ENCODE assay signal across 1 cellular context in the genomic region with DNA sequence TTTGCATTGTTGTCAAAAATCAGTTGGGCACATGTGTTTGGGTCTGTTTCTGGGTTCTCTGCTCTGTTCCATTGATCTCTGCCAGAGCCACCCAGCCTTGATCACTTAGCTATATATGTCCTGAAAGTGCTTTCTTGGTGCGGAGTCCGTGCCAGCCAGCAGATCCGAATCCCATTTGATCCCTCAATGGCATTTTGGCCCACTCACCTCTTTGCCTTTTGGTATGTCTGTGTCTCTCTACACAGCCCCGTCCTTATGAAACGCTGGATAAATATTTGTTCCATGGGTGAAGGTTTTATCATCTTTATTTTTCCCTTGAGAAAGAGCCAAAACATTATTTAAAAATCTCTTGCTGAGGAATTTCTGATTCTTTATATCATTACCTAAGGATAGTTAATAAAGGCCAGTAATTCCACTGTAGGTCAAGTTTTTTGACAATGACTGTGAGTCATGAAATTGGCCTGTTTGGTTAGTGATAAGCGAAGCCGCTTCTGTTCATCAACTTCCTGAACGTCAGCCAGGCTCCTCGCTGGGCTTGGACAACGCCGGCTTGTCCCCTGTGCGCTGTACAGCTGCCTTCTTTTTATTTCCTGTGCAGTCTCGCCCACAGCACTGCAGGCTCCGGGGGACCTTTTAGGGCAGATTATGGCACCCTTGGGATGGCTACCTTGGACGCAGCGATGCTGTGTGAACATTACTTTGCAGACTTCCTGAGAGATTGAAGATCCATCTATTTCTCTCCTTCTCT.
TF ChIP-seq lines count a peak whose summit lies in the region.

No MANE protein-coding gene starts in this region.

TF ChIP-seq in HepG2, 621 proteins besides CTCF, POLR2A, EP300 and RAD21 (continued from another document and continues in another):
- TF ChIP-seq, protein P1, sequence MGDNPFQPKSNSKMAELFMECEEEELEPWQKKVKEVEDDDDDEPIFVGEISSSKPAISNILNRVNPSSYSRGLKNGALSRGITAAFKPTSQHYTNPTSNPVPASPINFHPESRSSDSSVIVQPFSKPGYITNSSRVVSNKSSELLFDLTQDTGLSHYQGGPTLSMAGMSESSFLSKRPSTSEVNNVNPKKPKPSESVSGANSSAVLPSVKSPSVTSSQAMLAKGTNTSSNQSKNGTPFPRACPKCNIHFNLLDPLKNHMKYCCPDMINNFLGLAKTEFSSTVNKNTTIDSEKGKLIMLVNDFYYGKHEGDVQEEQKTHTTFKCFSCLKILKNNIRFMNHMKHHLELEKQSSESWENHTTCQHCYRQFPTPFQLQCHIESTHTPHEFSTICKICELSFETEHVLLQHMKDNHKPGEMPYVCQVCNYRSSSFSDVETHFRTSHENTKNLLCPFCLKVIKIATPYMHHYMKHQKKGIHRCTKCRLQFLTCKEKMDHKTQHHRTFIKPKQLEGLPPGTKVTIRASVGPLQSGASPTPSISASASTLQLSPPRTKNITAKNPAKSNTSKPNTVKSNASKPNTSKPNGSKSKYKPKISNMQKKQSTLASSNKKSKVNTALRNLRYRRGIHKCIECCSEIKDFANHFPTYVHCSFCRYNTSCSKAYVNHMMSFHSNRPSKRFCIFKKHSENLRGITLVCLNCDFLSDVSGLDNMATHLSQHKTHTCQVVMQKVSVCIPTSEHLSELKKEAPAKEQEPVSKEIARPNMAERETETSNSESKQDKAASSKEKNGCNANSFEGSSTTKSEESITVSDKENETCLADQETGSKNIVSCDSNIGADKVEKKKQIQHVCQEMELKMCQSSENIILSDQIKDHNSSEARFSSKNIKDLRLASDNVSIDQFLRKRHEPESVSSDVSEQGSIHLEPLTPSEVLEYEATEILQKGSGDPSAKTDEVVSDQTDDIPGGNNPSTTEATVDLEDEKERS (CRISPR knock-in tag; IDR thresholded peaks at IDR 0.05), result no peak
- TF ChIP-seq NCOA1 (CRISPR knock-in tag; IDR thresholded peaks at IDR 0.05) (no peak), TOE1 (CRISPR knock-in tag; IDR thresholded peaks at IDR 0.05) (no peak), NCOA2 (CRISPR knock-in tag; IDR thresholded peaks at IDR 0.05) (peak; percentile 70), TAF15 (IDR thresholded peaks at IDR 0.05; ENCODE audit: low read depth, low read length, poor library complexity, severe bottlenecking) (no peak), RXRA (CRISPR knock-in tag; IDR thresholded peaks at IDR 0.05) (peak; percentile 65; the same call in 1 of the 2 replicates), ZNF354B (CRISPR knock-in tag; IDR thresholded peaks at IDR 0.05) (no peak), PAWR (CRISPR knock-in tag; IDR thresholded peaks at IDR 0.05; ENCODE audit: borderline replicate concordance) (no peak), NKX3-1 (CRISPR knock-in tag; IDR thresholded peaks at IDR 0.05) (no peak), JDP2 (CRISPR knock-in tag; IDR thresholded peaks at IDR 0.05; ENCODE audit: borderline replicate concordance) (no peak), NR2F2 (IDR thresholded peaks at IDR 0.05; ENCODE audit: borderline replicate concordance, low read depth) (no peak), ZNF550 (CRISPR knock-in tag; IDR thresholded peaks at IDR 0.05; ENCODE audit: borderline replicate concordance) (no peak), FOSL1 (CRISPR knock-in tag; IDR thresholded peaks at IDR 0.05; ENCODE audit: borderline replicate concordance) (peak; percentile 97), RBFOX2 (IDR thresholded peaks at IDR 0.05; ENCODE audit: low read depth, low read length) (no peak), NR2F6 (IDR thresholded peaks at IDR 0.05) (peak; percentile 55; the same call in 1 of the 2 replicates), NR2F6 (CRISPR knock-in tag; IDR thresholded peaks at IDR 0.05) (peak; percentile 82), ZNF543 (CRISPR knock-in tag; IDR thresholded peaks at IDR 0.05) (no peak), CENPT (CRISPR knock-in tag; IDR thresholded peaks at IDR 0.05; ENCODE audit: low read depth) (no peak), ZNF75D (CRISPR knock-in tag; IDR thresholded peaks at IDR 0.05; ENCODE audit: borderline replicate concordance) (no peak), ZNF12 (CRISPR knock-in tag; IDR thresholded peaks at IDR 0.05) (no peak; the same call in 1 of the 2 replicates), NR3C1 (CRISPR knock-in tag; IDR thresholded peaks at IDR 0.05) (no peak), ZSCAN21 (CRISPR knock-in tag; IDR thresholded peaks at IDR 0.05; ENCODE audit: borderline replicate concordance) (0 out of 2 replicates have a peak, but pooled peaks have one; percentile 18), HOXD1 (CRISPR knock-in tag; IDR thresholded peaks at IDR 0.05) (no peak), ELF3 (CRISPR knock-in tag; IDR thresholded peaks at IDR 0.05) (peak; percentile 98), EED (CRISPR knock-in tag; IDR thresholded peaks at IDR 0.05) (no peak), BCL6 (CRISPR knock-in tag; IDR thresholded peaks at IDR 0.05) (peak; percentile 86), PRMT3 (CRISPR knock-in tag; IDR thresholded peaks at IDR 0.05; ENCODE audit: borderline replicate concordance, low read depth) (no peak), ISX (CRISPR knock-in tag; conservative IDR thresholded peaks at IDR 0.05) (no peak), CEBPG (CRISPR knock-in tag; IDR thresholded peaks at IDR 0.05) (peak; percentile 37; the same call in 1 of the 2 replicates)
- TF ChIP-seq, protein P2, sequence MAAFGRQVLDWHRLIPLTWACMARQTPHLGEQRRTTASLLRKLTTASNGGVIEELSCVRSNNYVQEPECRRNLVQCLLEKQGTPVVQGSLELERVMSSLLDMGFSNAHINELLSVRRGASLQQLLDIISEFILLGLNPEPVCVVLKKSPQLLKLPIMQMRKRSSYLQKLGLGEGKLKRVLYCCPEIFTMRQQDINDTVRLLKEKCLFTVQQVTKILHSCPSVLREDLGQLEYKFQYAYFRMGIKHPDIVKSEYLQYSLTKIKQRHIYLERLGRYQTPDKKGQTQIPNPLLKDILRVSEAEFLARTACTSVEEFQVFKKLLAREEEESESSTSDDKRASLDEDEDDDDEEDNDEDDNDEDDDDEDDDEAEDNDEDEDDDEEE (CRISPR knock-in tag; IDR thresholded peaks at IDR 0.05), result no peak
- TF ChIP-seq, protein P3, sequence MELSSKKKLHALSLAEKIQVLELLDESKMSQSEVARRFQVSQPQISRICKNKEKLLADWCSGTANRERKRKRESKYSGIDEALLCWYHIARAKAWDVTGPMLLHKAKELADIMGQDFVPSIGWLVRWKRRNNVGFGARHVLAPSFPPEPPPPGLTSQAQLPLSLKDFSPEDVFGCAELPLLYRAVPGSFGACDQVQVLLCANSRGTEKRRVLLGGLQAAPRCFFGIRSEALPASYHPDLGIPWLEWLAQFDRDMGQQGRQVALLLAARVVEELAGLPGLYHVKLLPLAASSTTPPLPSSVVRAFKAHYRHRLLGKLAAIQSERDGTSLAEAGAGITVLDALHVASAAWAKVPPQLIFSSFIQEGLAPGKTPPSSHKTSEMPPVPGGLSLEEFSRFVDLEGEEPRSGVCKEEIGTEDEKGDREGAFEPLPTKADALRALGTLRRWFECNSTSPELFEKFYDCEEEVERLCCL (CRISPR knock-in tag; IDR thresholded peaks at IDR 0.05; ENCODE audit: borderline replicate concordance), result no peak
- TF ChIP-seq, protein P4, sequence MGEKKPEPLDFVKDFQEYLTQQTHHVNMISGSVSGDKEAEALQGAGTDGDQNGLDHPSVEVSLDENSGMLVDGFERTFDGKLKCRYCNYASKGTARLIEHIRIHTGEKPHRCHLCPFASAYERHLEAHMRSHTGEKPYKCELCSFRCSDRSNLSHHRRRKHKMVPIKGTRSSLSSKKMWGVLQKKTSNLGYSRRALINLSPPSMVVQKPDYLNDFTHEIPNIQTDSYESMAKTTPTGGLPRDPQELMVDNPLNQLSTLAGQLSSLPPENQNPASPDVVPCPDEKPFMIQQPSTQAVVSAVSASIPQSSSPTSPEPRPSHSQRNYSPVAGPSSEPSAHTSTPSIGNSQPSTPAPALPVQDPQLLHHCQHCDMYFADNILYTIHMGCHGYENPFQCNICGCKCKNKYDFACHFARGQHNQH (CRISPR knock-in tag; IDR thresholded peaks at IDR 0.05), result peak; percentile 75; the same call in 1 of the 2 replicates
- TF ChIP-seq, protein P5, sequence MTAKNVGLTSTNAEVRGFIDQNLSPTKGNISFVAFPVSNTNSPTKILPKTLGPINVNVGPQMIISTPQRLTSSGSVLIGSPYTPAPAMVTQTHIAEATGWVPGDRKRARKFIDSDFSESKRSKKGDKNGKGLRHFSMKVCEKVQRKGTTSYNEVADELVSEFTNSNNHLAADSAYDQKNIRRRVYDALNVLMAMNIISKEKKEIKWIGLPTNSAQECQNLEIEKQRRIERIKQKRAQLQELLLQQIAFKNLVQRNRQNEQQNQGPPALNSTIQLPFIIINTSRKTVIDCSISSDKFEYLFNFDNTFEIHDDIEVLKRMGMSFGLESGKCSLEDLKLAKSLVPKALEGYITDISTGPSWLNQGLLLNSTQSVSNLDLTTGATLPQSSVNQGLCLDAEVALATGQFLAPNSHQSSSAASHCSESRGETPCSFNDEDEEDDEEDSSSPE (CRISPR knock-in tag; IDR thresholded peaks at IDR 0.05), result no peak
- TF ChIP-seq, protein P6, sequence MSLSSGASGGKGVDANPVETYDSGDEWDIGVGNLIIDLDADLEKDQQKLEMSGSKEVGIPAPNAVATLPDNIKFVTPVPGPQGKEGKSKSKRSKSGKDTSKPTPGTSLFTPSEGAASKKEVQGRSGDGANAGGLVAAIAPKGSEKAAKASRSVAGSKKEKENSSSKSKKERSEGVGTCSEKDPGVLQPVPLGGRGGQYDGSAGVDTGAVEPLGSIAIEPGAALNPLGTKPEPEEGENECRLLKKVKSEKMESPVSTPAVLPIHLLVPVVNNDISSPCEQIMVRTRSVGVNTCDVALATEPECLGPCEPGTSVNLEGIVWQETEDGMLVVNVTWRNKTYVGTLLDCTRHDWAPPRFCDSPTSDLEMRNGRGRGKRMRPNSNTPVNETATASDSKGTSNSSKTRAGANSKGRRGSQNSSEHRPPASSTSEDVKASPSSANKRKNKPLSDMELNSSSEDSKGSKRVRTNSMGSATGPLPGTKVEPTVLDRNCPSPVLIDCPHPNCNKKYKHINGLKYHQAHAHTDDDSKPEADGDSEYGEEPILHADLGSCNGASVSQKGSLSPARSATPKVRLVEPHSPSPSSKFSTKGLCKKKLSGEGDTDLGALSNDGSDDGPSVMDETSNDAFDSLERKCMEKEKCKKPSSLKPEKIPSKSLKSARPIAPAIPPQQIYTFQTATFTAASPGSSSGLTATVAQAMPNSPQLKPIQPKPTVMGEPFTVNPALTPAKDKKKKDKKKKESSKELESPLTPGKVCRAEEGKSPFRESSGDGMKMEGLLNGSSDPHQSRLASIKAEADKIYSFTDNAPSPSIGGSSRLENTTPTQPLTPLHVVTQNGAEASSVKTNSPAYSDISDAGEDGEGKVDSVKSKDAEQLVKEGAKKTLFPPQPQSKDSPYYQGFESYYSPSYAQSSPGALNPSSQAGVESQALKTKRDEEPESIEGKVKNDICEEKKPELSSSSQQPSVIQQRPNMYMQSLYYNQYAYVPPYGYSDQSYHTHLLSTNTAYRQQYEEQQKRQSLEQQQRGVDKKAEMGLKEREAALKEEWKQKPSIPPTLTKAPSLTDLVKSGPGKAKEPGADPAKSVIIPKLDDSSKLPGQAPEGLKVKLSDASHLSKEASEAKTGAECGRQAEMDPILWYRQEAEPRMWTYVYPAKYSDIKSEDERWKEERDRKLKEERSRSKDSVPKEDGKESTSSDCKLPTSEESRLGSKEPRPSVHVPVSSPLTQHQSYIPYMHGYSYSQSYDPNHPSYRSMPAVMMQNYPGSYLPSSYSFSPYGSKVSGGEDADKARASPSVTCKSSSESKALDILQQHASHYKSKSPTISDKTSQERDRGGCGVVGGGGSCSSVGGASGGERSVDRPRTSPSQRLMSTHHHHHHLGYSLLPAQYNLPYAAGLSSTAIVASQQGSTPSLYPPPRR (CRISPR knock-in tag; IDR thresholded peaks at IDR 0.05; ENCODE audit: borderline replicate concordance), result peak; percentile 46; the same call in 1 of the 2 replicates
- TF ChIP-seq, protein P7, sequence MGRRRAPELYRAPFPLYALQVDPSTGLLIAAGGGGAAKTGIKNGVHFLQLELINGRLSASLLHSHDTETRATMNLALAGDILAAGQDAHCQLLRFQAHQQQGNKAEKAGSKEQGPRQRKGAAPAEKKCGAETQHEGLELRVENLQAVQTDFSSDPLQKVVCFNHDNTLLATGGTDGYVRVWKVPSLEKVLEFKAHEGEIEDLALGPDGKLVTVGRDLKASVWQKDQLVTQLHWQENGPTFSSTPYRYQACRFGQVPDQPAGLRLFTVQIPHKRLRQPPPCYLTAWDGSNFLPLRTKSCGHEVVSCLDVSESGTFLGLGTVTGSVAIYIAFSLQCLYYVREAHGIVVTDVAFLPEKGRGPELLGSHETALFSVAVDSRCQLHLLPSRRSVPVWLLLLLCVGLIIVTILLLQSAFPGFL (CRISPR knock-in tag; IDR thresholded peaks at IDR 0.05), result no peak
- TF ChIP-seq, protein P8, sequence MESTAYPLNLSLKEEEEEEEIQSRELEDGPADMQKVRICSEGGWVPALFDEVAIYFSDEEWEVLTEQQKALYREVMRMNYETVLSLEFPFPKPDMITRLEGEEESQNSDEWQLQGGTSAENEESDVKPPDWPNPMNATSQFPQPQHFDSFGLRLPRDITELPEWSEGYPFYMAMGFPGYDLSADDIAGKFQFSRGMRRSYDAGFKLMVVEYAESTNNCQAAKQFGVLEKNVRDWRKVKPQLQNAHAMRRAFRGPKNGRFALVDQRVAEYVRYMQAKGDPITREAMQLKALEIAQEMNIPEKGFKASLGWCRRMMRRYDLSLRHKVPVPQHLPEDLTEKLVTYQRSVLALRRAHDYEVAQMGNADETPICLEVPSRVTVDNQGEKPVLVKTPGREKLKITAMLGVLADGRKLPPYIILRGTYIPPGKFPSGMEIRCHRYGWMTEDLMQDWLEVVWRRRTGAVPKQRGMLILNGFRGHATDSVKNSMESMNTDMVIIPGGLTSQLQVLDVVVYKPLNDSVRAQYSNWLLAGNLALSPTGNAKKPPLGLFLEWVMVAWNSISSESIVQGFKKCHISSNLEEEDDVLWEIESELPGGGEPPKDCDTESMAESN (CRISPR knock-in tag; conservative IDR thresholded peaks at IDR 0.05), result peak; percentile 68; the same call in 1 of the 2 replicates
- TF ChIP-seq, protein P9, sequence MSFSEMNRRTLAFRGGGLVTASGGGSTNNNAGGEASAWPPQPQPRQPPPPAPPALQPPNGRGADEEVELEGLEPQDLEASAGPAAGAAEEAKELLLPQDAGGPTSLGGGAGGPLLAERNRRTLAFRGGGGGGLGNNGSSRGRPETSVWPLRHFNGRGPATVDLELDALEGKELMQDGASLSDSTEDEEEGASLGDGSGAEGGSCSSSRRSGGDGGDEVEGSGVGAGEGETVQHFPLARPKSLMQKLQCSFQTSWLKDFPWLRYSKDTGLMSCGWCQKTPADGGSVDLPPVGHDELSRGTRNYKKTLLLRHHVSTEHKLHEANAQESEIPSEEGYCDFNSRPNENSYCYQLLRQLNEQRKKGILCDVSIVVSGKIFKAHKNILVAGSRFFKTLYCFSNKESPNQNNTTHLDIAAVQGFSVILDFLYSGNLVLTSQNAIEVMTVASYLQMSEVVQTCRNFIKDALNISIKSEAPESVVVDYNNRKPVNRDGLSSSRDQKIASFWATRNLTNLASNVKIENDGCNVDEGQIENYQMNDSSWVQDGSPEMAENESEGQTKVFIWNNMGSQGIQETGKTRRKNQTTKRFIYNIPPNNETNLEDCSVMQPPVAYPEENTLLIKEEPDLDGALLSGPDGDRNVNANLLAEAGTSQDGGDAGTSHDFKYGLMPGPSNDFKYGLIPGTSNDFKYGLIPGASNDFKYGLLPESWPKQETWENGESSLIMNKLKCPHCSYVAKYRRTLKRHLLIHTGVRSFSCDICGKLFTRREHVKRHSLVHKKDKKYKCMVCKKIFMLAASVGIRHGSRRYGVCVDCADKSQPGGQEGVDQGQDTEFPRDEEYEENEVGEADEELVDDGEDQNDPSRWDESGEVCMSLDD (CRISPR knock-in tag; IDR thresholded peaks at IDR 0.05; ENCODE audit: borderline replicate concordance), result no peak
